In the genomic region with DNA sequence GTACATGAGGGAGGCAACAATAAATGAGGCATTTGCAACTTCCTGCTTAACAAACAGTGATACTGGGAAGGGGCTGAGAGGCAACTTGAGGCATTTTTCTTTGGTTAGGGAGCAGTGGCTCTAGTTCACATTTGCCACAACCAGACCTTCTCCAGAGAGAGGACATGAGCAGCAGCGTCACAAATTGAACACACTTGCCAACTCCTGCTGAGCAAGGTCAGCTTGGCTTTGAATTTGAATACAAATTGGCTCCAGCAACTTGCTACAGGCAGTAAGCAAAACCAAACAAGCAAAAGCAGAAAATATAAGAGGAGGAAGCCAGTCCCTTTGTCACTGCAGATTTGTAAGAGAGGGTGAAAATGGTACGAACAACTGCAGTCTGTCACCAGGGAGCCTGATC, we compare ENCODE assay signal across 11 cellular contexts.
"Had no signal": no experiment of that assay in that cellular context is flagged by ENCODE, and none has a peak within 500 bp of the region (broad histone marks: within the 10 kb centered on the region; RNA-seq: fewer than 3 reads in every experiment).

No MANE protein-coding gene starts in this region.

- H3K4me1 Mint-ChIP-seq: activated naive CD8-positive, alpha-beta T cell treated with anti-CD3 and anti-CD28 coated beads for 36 hours; stimulated activated naive B cell treated with anti-CD40 and anti-IgM and Interleukin-4, amounts not matched to agents 10 μg/mL and 1 μg/mL and 100 μg/mL, for 72 hours had no signal

- H3K4me3 ChIP-seq: right atrium auricular region, skin epidermis, transverse colon had no signal

- H3K4me1 ChIP-seq: right atrium auricular region, transverse colon had no signal

- H3K4me3 Mint-ChIP-seq: activated naive CD8-positive, alpha-beta T cell treated with anti-CD3 and anti-CD28 coated beads for 36 hours; activated T-helper 1 cell treated with anti-CD3 and anti-CD28 coated beads, Interleukin-12 subunit alpha, Interleukin-12 subunit beta, Interleukin-2, Interleukin-4 antibody, amounts not matched to agents 30 ng/mL and 10 ng/mL and 1 ng/mL, durations not matched to agents 14 hours and 24 hours and 36 hours; natural killer cell treated with Interleukin-12 subunit alpha and Interleukin-12 subunit beta and Interleukin-15 and Interleukin-18, amount 100 ng/mL, for 72 hours; stimulated activated naive B cell treated with anti-CD40 and anti-IgM and Interleukin-4, amounts not matched to agents 10 μg/mL and 1 μg/mL and 100 μg/mL, for 72 hours had no signal

- H3K27ac Mint-ChIP-seq: activated naive CD8-positive, alpha-beta T cell treated with anti-CD3 and anti-CD28 coated beads for 36 hours; activated T-helper 1 cell treated with anti-CD3 and anti-CD28 coated beads, Interleukin-12 subunit alpha, Interleukin-12 subunit beta, Interleukin-2, Interleukin-4 antibody, amounts not matched to agents 30 ng/mL and 10 ng/mL and 1 ng/mL, durations not matched to agents 14 hours and 24 hours and 36 hours; natural killer cell treated with Interleukin-12 subunit alpha and Interleukin-12 subunit beta and Interleukin-15 and Interleukin-18, amount 100 ng/mL, for 72 hours; stimulated activated naive B cell treated with anti-CD40 and anti-IgM and Interleukin-4, amounts not matched to agents 10 μg/mL and 1 μg/mL and 100 μg/mL, for 72 hours had no signal

- H3K27me3 ChIP-seq: right atrium auricular region, transverse colon had no signal

- H3K36me3 ChIP-seq: right atrium auricular region, transverse colon had no signal

- DNase-seq: activated naive CD8-positive, alpha-beta T cell treated with anti-CD3 and anti-CD28 coated beads for 36 hours; aorta; mammary epithelial cell; stimulated activated CD4-positive, alpha-beta T cell treated with anti-CD3 and anti-CD28 coated beads, Interleukin-15, amount 100 ng/mL, for 24 hours; stimulated activated CD4-positive, alpha-beta T cell treated with anti-CD3 and anti-CD28 coated beads, Interleukin-4, amount 100 ng/mL, for 1 hour; stimulated activated naive B cell treated with anti-CD40 and anti-IgM and Interleukin-4, amounts not matched to agents 10 μg/mL and 1 μg/mL and 100 μg/mL, for 72 hours; transverse colon had no signal

- H3K9me3 ChIP-seq: transverse colon had no signal

- H3K27ac ChIP-seq: right atrium auricular region, skin epidermis, transverse colon had no signal
